8 cellular contexts compared by ENCODE assay signal in the genomic region with DNA sequence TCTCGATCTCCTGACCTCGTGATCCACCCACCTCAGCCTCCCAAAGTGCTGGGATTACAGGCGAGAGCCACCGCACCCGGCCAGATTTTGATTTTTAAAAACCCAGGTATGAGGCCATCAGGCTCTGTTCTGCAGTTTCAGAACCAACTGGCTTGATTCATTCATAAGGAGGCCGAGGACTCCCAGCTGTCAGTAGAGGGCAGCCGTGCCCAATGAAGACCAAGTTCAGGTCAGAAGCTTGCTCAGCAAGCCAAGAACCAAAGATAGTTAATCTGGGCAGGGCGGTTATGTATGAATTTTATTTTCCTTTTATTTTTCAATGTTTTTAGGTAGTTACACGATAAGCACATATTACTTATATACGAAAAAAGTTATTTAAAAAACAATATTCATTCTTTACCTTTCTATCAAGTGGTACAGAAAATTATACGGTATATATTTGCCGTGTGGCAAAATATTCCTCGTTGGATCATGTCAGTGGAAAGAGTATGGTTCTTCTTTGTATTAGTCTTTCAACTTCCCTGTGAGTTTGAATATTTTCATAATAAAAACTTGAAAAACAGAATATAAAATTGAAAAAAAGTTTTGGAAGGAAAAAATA. TPM values are rescaled to one million over a fixed set of nuclear protein-coding genes. Genes with fewer than 3 reads are reported as not detected.
DNase-seq lines count a peak whose midpoint lies in the region; ATAC-seq, FAIRE-seq and TF ChIP-seq lines count a peak whose summit lies in the region.

No MANE protein-coding gene starts in this region.

- no peak overlapping the region for H3K9ac ChIP-seq in SK-N-MC (ENCODE audit: insufficient read length)

- H3K36me3 ChIP-seq in SK-N-MC (ENCODE audit: insufficient read depth, low read length) (no peaks in the 10 kb centered on the region), heart right ventricle (peaks cover 0 to 26% (median 3%) of the 10 kb centered on the region in 9 donors)

- peak; percentile 71 to 85; a peak in 5 of 6 replicates for ATAC-seq in A549
- peak; percentile 70 to 83 (median 76) for ATAC-seq in heart right ventricle
- ATAC-seq in HG02973 (IDR thresholded peaks at IDR 0.05; ENCODE audit: unreplicated experiment), result no peak

- TF ChIP-seq EP300 in A549 (IDR thresholded peaks at IDR 0.05), result no peak

- peak; percentile 88 to 92 for TF ChIP-seq RAD21 in A549 (conservative IDR thresholded peaks at IDR 0.05 in 1 of 2, IDR thresholded peaks at IDR 0.05 in 1 of 2)

- H3K9me3 ChIP-seq in A549 (no peaks in the 10 kb centered on the region), SK-N-MC (ENCODE audit: low read depth, low read length) (no peaks in the 10 kb centered on the region), heart right ventricle (no peaks in the 10 kb centered on the region)

- H3K4me1 ChIP-seq in A549, result peaks cover 15% of the 10 kb centered on the region
- peaks cover 25 to 53% (median 46%) of the 10 kb centered on the region in 9 donors for H3K4me1 ChIP-seq in heart right ventricle

- intact Hi-C loops in heart right ventricle (cut with DNase I), result loop anchor here (1.0 to 10.0 kb wide), 10 partner anchors 48 to 400 kb away; a partner anchor contains a TSS

- no peak overlapping the region for H3K4me2 ChIP-seq in A549

- peak; percentile 84 to 85 for DNase-seq in A549 (ENCODE audit: low read depth in 1 of 2, low spot score in 1 of 2)
- peak; percentile 84 for DNase-seq in HPDE6-E6E7 (ENCODE audit: extremely low spot score)
- DNase-seq in SK-N-MC (ENCODE audit: low read depth, low spot score), result peak; percentile 6
- DNase-seq in activated naive CD8-positive, alpha-beta T cell treated with anti-CD3 and anti-CD28 coated beads, Interleukin-2, amount 50 U/mL, for 16 hours (ENCODE audit: low read depth, low spot score), result peak; percentile 52
- DNase-seq in heart right ventricle, result peak; percentile 77 to 86
- DNase-seq in renal cortical epithelial cell (ENCODE audit: low read depth), result peak; percentile 73

- no peaks in the 10 kb centered on the region for H3K27me3 ChIP-seq in heart right ventricle

- POLR2A ChIA-PET in A549 (lab: Yijun Ruan, JAX), result interaction anchor here (0.9 to 1.2 kb wide), 3 partner anchors 24 to 76 kb away, joined by 3 to 8 read pairs (median 4); a partner anchor contains a TSS

- CTCF ChIA-PET in A549 (lab: Yijun Ruan, JAX), result interaction anchor here (0.6 to 3.6 kb wide), 25 partner anchors 9 to 501 kb away, joined by 3 to 38 read pairs (median 4); a partner anchor contains a TSS

- H3K27ac ChIP-seq in A549 (no peak overlapping the region), SK-N-MC (no peak overlapping the region), heart right ventricle (peak overlapping the region in 5 of 10 donors; percentile 54 to 87 (median 71))

- no peak for FAIRE-seq in A549 (lab: Jason Lieb, UNC)

- H3K4me3 ChIP-seq in A549, result no peak overlapping the region
- H3K4me3 ChIP-seq in SK-N-MC, result no peak overlapping the region
- H3K4me3 ChIP-seq in heart right ventricle, result no peak overlapping the region

- TF ChIP-seq CTCF in A549 (IDR thresholded peaks at IDR 0.05) (peak; percentile 77), GM12873 (IDR thresholded peaks at IDR 0.05; ENCODE audit: insufficient read depth, low read depth, low read length, missing control alignments) (peak; percentile 78), heart right ventricle (IDR thresholded peaks at IDR 0.05) (peak; percentile 49 to 90 (median 79))

- TF ChIP-seq POLR2A in A549 (IDR thresholded peaks at IDR 0.05; ENCODE audit: low read length), result no peak

- 30% methylated on average over 13 of the region's 13 CpGs for WGBS in A549 (ENCODE audit: missing lambda C conversion rate)
- 36 to 41% methylated on average over 13 of the region's 13 CpGs for WGBS in heart right ventricle, 2 donors

TF ChIP-seq in A549, 52 proteins besides CTCF, POLR2A, EP300 and RAD21:
- TF ChIP-seq KDM5A (IDR thresholded peaks at IDR 0.05) (no peak), CHD2 (IDR thresholded peaks at IDR 0.05; ENCODE audit: low read length, partially characterized antibody) (no peak), TFCP2L1 (CRISPR knock-in tag; IDR thresholded peaks at IDR 0.05) (no peak), TP53 (CRISPR knock-in tag; IDR thresholded peaks at IDR 0.05) (no peak), GATA3 (IDR thresholded peaks at IDR 0.05; ENCODE audit: borderline replicate concordance) (no peak), HDAC2 (IDR thresholded peaks at IDR 0.05) (no peak), NR3C1 (IDR thresholded peaks at IDR 0.05) (no peak), SMC3 (IDR thresholded peaks at IDR 0.05) (peak; percentile 70), PHF8 (IDR thresholded peaks at IDR 0.05; ENCODE audit: borderline replicate concordance, low read depth) (no peak)

RNA-seq across cellular contexts. Expression of a gene that starts 18.0 kb away (rescaled TPM):
- 53.0 and 56.3 TPM in 2 replicates for polyA plus RNA-seq in A549 (2011; rRNA removed)
- polyA plus RNA-seq in A549 (2012; cell fraction: cytosol; rRNA removed), result 50.1 and 71.5 TPM in 2 replicates
- polyA plus RNA-seq in A549 (2012; cell fraction: nucleus; rRNA removed), result 71.5 and 99.2 TPM in 2 replicates
- polyA plus RNA-seq in A549 (2017; fragmentation: RNase III; extraction: RNeasy Plus Mini Kit Qiagen cat#74134 plus additional on column Dnase treatment), result 54.6 to 63.4 TPM (median 61.8 TPM) in 3 replicates
- polyA minus RNA-seq in A549 (2011; rRNA and poly(A)+ RNA removed), result 46.1 and 49.2 TPM in 2 replicates
- total RNA-seq in heart right ventricle, result 100 to 1,000 TPM in 2 of 10 donors, 10 to 100 TPM in 8; 50.1 to 118 (median 59.7) TPM
- 100 to 1,000 TPM in 1 of 2 donors, 10 to 100 TPM in 1; 71.7 to 127 TPM for polyA plus RNA-seq in heart right ventricle
- 44.1 and 58.4 TPM in 2 replicates for total RNA-seq in renal cortical epithelial cell

RNA-seq across cellular contexts. Expression of a gene that starts 44.7 kb away (rescaled TPM):
- polyA plus RNA-seq in A549 (2011; rRNA removed) (not detected in 2 replicates), A549 (2017; fragmentation: RNase III; extraction: RNeasy Plus Mini Kit Qiagen cat#74134 plus additional on column Dnase treatment) (not detected in 3 replicates), heart right ventricle (not detected)
- polyA plus RNA-seq in A549 (2012; cell fraction: cytosol; rRNA removed), result not detected in 2 replicates
- polyA plus RNA-seq in A549 (2012; cell fraction: nucleus; rRNA removed), result not detected in 2 replicates
- not detected in 2 replicates for polyA minus RNA-seq in A549 (2011; rRNA and poly(A)+ RNA removed)
- total RNA-seq in heart right ventricle (not detected), renal cortical epithelial cell (not detected in 2 replicates)

Comparison
In these comparisons a context has a peak if more than half of its experiments do, and no peak if none do; other contexts are left out.
1. DNase-seq: peak in every context shown above with its lines; median percentile 84 in A549; 84 in HPDE6-E6E7; 82 in heart right ventricle; 73 in renal cortical epithelial cell; 52 in activated naive CD8-positive, alpha-beta T cell treated with anti-CD3 and anti-CD28 coated beads, Interleukin-2, amount 50 U/mL, for 16 hours; 6 in SK-N-MC.